ENCODE assay signal across 1 cellular context in the genomic region with DNA sequence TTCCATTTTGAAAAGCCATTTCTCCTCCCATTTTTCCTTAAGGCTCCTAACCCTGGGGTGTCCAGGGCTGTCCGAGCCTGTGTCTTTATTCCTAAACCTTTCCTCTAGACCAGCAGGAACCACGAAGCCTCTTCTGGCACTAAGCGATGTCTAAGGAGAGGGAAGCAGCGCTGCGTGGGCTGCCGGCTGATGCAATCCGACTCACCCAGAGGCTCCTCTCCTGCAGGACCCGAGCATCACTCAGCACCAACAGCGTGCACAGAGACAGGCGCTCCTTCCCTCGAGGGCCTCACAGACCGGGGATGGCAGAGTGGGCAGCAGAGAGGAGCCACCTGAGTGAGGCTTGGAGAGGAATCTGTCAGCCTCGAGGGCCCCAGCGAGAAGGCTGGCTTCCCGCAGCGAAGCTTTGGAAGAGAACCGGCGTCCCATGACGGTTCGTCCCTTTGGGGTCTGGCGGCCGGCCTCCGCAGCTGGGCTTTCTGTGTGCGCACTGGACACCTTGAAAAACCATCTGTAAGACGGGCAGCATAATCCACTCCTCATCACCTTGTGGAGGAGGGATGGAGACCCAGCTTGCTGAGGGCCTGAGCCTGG.
TF ChIP-seq lines count a peak whose summit lies in the region.

No MANE protein-coding gene starts in this region.

TF ChIP-seq in SK-N-SH, 30 proteins besides CTCF, POLR2A, EP300 and RAD21 (continued from another document):
- TF ChIP-seq, protein P1, sequence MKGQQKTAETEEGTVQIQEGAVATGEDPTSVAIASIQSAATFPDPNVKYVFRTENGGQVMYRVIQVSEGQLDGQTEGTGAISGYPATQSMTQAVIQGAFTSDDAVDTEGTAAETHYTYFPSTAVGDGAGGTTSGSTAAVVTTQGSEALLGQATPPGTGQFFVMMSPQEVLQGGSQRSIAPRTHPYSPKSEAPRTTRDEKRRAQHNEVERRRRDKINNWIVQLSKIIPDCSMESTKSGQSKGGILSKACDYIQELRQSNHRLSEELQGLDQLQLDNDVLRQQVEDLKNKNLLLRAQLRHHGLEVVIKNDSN (IDR thresholded peaks at IDR 0.05; ENCODE audit: borderline replicate concordance, low read depth) = no peak
- TF ChIP-seq MXI1 (IDR thresholded peaks at IDR 0.05; ENCODE audit: low read depth, low read length) (no peak), FOXM1 (IDR thresholded peaks at IDR 0.05; ENCODE audit: low read depth) (no peak)
- TF ChIP-seq, protein P2, sequence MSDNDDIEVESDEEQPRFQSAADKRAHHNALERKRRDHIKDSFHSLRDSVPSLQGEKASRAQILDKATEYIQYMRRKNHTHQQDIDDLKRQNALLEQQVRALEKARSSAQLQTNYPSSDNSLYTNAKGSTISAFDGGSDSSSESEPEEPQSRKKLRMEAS (IDR thresholded peaks at IDR 0.05; ENCODE audit: low read depth) = peak; percentile 60
